In the genomic region with DNA sequence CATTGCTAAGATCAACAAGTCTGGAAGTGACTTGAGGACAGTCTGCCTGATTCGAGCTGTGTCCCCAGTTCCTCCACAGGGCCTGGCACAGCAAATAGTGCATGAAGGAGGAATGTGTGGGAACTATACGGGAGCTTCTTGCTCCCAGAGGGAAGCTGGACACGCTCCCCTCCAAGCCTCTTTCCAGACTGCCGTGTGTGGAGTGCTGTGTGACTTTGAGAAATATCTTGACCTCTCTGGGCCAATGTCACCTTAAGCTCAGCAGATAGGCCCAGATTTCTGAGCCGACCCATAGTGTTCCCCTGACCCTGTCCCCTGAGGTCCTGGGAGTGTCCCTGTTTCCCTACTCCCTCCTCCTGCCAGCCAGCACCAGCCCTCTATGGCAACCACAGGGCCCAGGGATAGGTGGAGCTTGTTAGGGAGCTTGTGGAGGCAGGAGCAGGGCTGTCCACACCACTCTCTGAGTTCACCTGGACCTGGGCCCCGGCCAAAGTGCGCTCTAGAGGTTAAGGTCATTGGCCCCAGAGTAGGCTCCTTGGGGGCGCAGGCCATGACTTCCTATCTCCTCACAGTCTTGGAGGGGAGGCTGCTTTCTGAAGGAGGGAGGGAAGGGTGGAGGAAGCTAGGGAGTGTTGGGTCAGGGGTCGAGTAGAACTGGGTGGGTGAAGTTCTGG, we compare ENCODE assay signal across 19 cellular contexts. TPM values are rescaled to one million over a fixed set of nuclear protein-coding genes. Genes with fewer than 3 reads are reported as not detected.
"Had no signal": no experiment of that assay in that cellular context is flagged by ENCODE, and none has a peak within 500 bp of the region (broad histone marks: within the 10 kb centered on the region; RNA-seq: fewer than 3 reads in every experiment).

No MANE protein-coding gene starts in this region.

- H3K27me3 ChIP-seq: body of pancreas, pancreas had no signal

- H3K36me3 Mint-ChIP-seq: activated naive CD4-positive, alpha-beta T cell treated with anti-CD3 and anti-CD28 coated beads, Interleukin-2, amount 50 U/mL, for 72 hours had no signal

- H3K9me3 Mint-ChIP-seq: activated B cell treated with CpG ODN at 0.5 μM for 24 hours; activated CD4-positive, alpha-beta T cell treated with anti-CD3 and anti-CD28 coated beads, Interleukin-2, amount 10 ng/mL, durations not matched to agents 24 days and 14 days; activated naive CD4-positive, alpha-beta T cell treated with anti-CD3 and anti-CD28 coated beads, Interleukin-2, amount 50 U/mL, for 72 hours; activated T-cell treated with anti-CD3 and anti-CD28 coated beads, Interleukin-2, amount 50 U/mL, for 72 hours; central memory CD8-positive, alpha-beta T cell; neural crest cell had no signal

- H3K27ac ChIP-seq: pancreas had no signal

- H3K4me3 ChIP-seq: body of pancreas, pancreas had no signal

- H3K36me3 ChIP-seq: pancreas had no signal

- H3K9me3 ChIP-seq: body of pancreas, pancreas had no signal

- DNase-seq: activated B cell treated with CpG ODN at 0.5 μM for 24 hours; activated CD4-positive, alpha-beta T cell treated with anti-CD3 and anti-CD28 coated beads, Interleukin-2, amount 10 ng/mL, durations not matched to agents 24 days and 14 days; activated CD8-positive, alpha-beta memory T cell treated with anti-CD3 and anti-CD28 coated beads, Interleukin-2, amount 50 U/mL, for 4 hours; activated CD8-positive, alpha-beta T cell treated with anti-CD3 and anti-CD28 coated beads, Interleukin-2, amount 10 ng/mL, durations not matched to agents 7 days and 5 days; activated gamma-delta T cell; activated T-cell treated with anti-CD3 and anti-CD28 coated beads, Interleukin-2, amount 50 U/mL, for 72 hours; effector memory CD4-positive, alpha-beta T cell; foreskin melanocyte; head of caudate nucleus; kidney glomerular epithelial cell; pancreas; stimulated activated CD4-positive, alpha-beta T cell treated with anti-CD3 and anti-CD28 coated beads, Interleukin-2, amount 100 ng/mL, for 24 hours; T-helper 17 cell had no signal

- H3K4me1 Mint-ChIP-seq: central memory CD8-positive, alpha-beta T cell; neural crest cell had no signal

- H3K27ac Mint-ChIP-seq: activated CD4-positive, alpha-beta T cell treated with anti-CD3 and anti-CD28 coated beads, Interleukin-2, amount 10 ng/mL, durations not matched to agents 24 days and 14 days; activated CD8-positive, alpha-beta T cell treated with anti-CD3 and anti-CD28 coated beads, Interleukin-2, amount 10 ng/mL, durations not matched to agents 7 days and 5 days; activated T-cell treated with anti-CD3 and anti-CD28 coated beads, Interleukin-2, amount 50 U/mL, for 72 hours; T-helper 17 cell had no signal

- H3K4me3 Mint-ChIP-seq: activated CD4-positive, alpha-beta T cell treated with anti-CD3 and anti-CD28 coated beads, Interleukin-2, amount 10 ng/mL, durations not matched to agents 24 days and 14 days; activated CD8-positive, alpha-beta T cell treated with anti-CD3 and anti-CD28 coated beads, Interleukin-2, amount 10 ng/mL, durations not matched to agents 7 days and 5 days; activated T-cell treated with anti-CD3 and anti-CD28 coated beads, Interleukin-2, amount 50 U/mL, for 72 hours; central memory CD8-positive, alpha-beta T cell; neural crest cell; T-helper 17 cell had no signal

- ATAC-seq: activated CD8-positive, alpha-beta T cell treated with anti-CD3 and anti-CD28 coated beads, Interleukin-2, amount 10 ng/mL, durations not matched to agents 7 days and 5 days; activated naive CD4-positive, alpha-beta T cell treated with anti-CD3 and anti-CD28 coated beads, Interleukin-2, amount 50 U/mL, for 72 hours; activated T-cell treated with anti-CD3 and anti-CD28 coated beads, Interleukin-2, amount 50 U/mL, for 72 hours; body of pancreas; pancreas; T-helper 17 cell had no signal

RNA-seq across cellular contexts. Expression of a gene that starts 6.3 kb away (rescaled TPM):
- total RNA-seq: activated B cell treated with CpG ODN at 0.5 μM for 24 hours; activated CD4-positive, alpha-beta T cell treated with anti-CD3 and anti-CD28 coated beads, Interleukin-2, amount 10 ng/mL, durations not matched to agents 24 days and 14 days; activated CD8-positive, alpha-beta T cell treated with anti-CD3 and anti-CD28 coated beads, Interleukin-2, amount 10 ng/mL, durations not matched to agents 7 days and 5 days; activated naive CD4-positive, alpha-beta T cell treated with anti-CD3 and anti-CD28 coated beads, Interleukin-2, amount 50 U/mL, for 72 hours; activated T-cell treated with anti-CD3 and anti-CD28 coated beads, Interleukin-2, amount 50 U/mL, for 72 hours; fibroblast of lung; myocyte; neural crest cell; T-helper 17 cell had no signal
- polyA plus RNA-seq: fibroblast of lung had no signal

RNA-seq across cellular contexts. Expression of a gene that starts 26.4 kb away (rescaled TPM):
- total RNA-seq: activated B cell treated with CpG ODN at 0.5 μM for 24 hours; activated CD4-positive, alpha-beta T cell treated with anti-CD3 and anti-CD28 coated beads, Interleukin-2, amount 10 ng/mL, durations not matched to agents 24 days and 14 days; activated CD8-positive, alpha-beta T cell treated with anti-CD3 and anti-CD28 coated beads, Interleukin-2, amount 10 ng/mL, durations not matched to agents 7 days and 5 days; activated naive CD4-positive, alpha-beta T cell treated with anti-CD3 and anti-CD28 coated beads, Interleukin-2, amount 50 U/mL, for 72 hours; activated T-cell treated with anti-CD3 and anti-CD28 coated beads, Interleukin-2, amount 50 U/mL, for 72 hours; fibroblast of lung; myocyte; neural crest cell; T-helper 17 cell had no signal
- polyA plus RNA-seq: fibroblast of lung had no signal
